Comparison of ENCODE assay signal across 8 cellular contexts in the genomic region with DNA sequence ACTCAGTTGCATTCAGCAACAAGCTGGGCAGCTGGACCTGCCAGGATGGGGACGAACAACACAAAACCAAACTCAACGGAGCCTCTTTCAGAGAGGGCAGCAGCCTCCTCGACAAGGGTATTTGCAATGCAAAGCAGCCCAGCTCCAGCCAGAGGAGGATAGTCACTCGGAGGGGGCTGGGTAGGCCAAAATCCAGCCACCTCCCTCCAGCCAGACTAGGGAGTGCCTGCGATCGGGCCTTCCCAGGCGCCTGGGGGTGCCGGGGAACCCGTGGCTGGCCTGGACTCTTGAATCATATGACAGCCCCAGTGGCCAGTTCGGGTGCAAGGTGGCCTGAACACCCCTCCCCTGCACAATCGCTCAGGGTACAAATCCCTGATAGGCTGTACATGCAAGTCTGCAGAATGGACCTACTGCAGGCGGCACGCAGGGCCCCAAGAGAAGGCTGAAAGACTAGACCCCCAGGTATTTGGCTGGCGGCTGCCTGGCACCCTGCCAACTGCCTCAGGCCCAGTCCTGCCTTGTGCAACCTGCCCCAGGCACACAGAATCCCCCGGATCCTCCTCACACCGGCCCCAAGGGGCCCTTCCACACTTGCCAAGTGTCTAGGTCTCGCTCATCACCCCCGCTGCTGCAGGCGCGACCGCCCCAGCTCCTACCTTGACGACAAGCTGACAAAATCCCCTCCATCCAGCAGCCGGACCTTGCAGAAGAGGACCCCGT. TPM values are rescaled to one million over a fixed set of nuclear protein-coding genes. Genes with fewer than 3 reads are reported as not detected.
DNase-seq lines count a peak whose midpoint lies in the region; TF ChIP-seq lines count a peak whose summit lies in the region.

No MANE protein-coding gene starts in this region.

- DNase-seq in GM03348 (ENCODE audit: low spot score) (peak; percentile 70), NB4 (ENCODE audit: low read depth) (peak; percentile 56), left ventricle myocardium inferior (peak; percentile 57)
- peak; percentile 59 for DNase-seq in activated naive CD8-positive, alpha-beta T cell treated with anti-CD3 and anti-CD28 coated beads for 36 hours
- DNase-seq in NK-92 treated with Interleukin-12 subunit alpha and Interleukin-12 subunit beta, amount 100 ng/mL, for 24 hours (lab: John Stamatoyannopoulos, UW): no peak
- no peak for DNase-seq in activated CD4-positive, CD25-positive, alpha-beta regulatory T cell (lab: John Stamatoyannopoulos, UW)

- H3K4me3 Mint-ChIP-seq in activated naive CD8-positive, alpha-beta T cell treated with anti-CD3 and anti-CD28 coated beads for 36 hours: peak overlapping the region; percentile 96

- H3K27me3 ChIP-seq in left ventricle myocardium inferior (ENCODE audit: low read depth) (no peaks in the 10 kb centered on the region), parathyroid adenoma (ENCODE audit: control insufficient read depth, insufficient read depth, low read length) (no peaks in the 10 kb centered on the region)

- H3K27ac ChIP-seq in 22Rv1 (peak overlapping the region; percentile 82), left ventricle myocardium inferior (replicated peaks) (peak overlapping the region; percentile 95), parathyroid adenoma (peak overlapping the region; percentile 83)

- H3K9ac ChIP-seq in parathyroid adenoma: peak overlapping the region; percentile 53

- peaks cover 89% of the 10 kb centered on the region for H3K4me1 ChIP-seq in left ventricle myocardium inferior
- peaks cover 10% of the 10 kb centered on the region for H3K4me1 ChIP-seq in parathyroid adenoma

- intact Hi-C loops in left ventricle myocardium inferior (cut with micrococcal nuclease): no loop called here

- H3K36me3 ChIP-seq in left ventricle myocardium inferior: no peaks in the 10 kb centered on the region
- no peaks in the 10 kb centered on the region for H3K36me3 ChIP-seq in parathyroid adenoma (ENCODE audit: control insufficient read depth, insufficient read depth, low read length)

- H3K36me3 Mint-ChIP-seq in activated naive CD8-positive, alpha-beta T cell treated with anti-CD3 and anti-CD28 coated beads for 36 hours: peaks cover 26% of the 10 kb centered on the region

- TF ChIP-seq POLR2A in NB4 (IDR thresholded peaks at IDR 0.05; ENCODE audit: extremely low read depth, insufficient read length): no peak

- H3K79me2 ChIP-seq in parathyroid adenoma: peaks cover 9% of the 10 kb centered on the region

- H3K27me3 Mint-ChIP-seq in activated naive CD8-positive, alpha-beta T cell treated with anti-CD3 and anti-CD28 coated beads for 36 hours: no peaks in the 10 kb centered on the region

- H3K9me3 Mint-ChIP-seq in activated naive CD8-positive, alpha-beta T cell treated with anti-CD3 and anti-CD28 coated beads for 36 hours: no peaks in the 10 kb centered on the region

- H3K9me3 ChIP-seq in left ventricle myocardium inferior (replicated peaks) (no peaks in the 10 kb centered on the region), parathyroid adenoma (ENCODE audit: control insufficient read depth, low read length) (no peaks in the 10 kb centered on the region)

- H3K4me2 ChIP-seq in parathyroid adenoma (ENCODE audit: low read length): peak overlapping the region; percentile 99

- TF ChIP-seq CTCF in 22Rv1 (IDR thresholded peaks at IDR 0.05) (no peak), NB4 (IDR thresholded peaks at IDR 0.05; ENCODE audit: low read depth, low read length) (no peak), left ventricle myocardium inferior (IDR thresholded peaks at IDR 0.05; ENCODE audit: borderline replicate concordance) (no peak), parathyroid adenoma (IDR thresholded peaks at IDR 0.05) (no peak)

- peak overlapping the region; percentile 46 for H2AFZ ChIP-seq in parathyroid adenoma

- H3K4me3 ChIP-seq in NB4 (ENCODE audit: low read depth, low read length) (peak overlapping the region; percentile 55), left ventricle myocardium inferior (peak overlapping the region; percentile 91), parathyroid adenoma (ENCODE audit: low read depth, low read length) (peak overlapping the region; percentile 78)

- H3K4me1 Mint-ChIP-seq in activated naive CD8-positive, alpha-beta T cell treated with anti-CD3 and anti-CD28 coated beads for 36 hours: peaks cover 54% of the 10 kb centered on the region

- H3K27ac Mint-ChIP-seq in activated naive CD8-positive, alpha-beta T cell treated with anti-CD3 and anti-CD28 coated beads for 36 hours: peak overlapping the region; percentile 95

RNA-seq across cellular contexts. Expression of a gene that starts 1.3 kb away (rescaled TPM):
- 10 to 100 TPM; 77.2 to 83.8 TPM for total RNA-seq in activated naive CD8-positive, alpha-beta T cell treated with anti-CD3 and anti-CD28 coated beads for 36 hours
- 20.7 TPM for total RNA-seq in left ventricle myocardium inferior

RNA-seq across cellular contexts. Expression of a gene that starts 41.8 kb away (rescaled TPM):
- 10 to 100 TPM; 55.4 to 57.6 TPM for total RNA-seq in activated naive CD8-positive, alpha-beta T cell treated with anti-CD3 and anti-CD28 coated beads for 36 hours
- total RNA-seq in left ventricle myocardium inferior: 14.0 TPM

RNA-seq across cellular contexts. Expression of a gene that starts 48.9 kb away (rescaled TPM):
- 1 to 10 TPM; 2.3 to 3.2 TPM for total RNA-seq in activated naive CD8-positive, alpha-beta T cell treated with anti-CD3 and anti-CD28 coated beads for 36 hours
- total RNA-seq in left ventricle myocardium inferior: 0.85 TPM

Comparison
In these comparisons a context has a peak if more than half of its experiments do, and no peak if none do; other contexts are left out.
1. DNase-seq: peak in GM03348 (single experiment), NB4 (single experiment), activated naive CD8-positive, alpha-beta T cell treated with anti-CD3 and anti-CD28 coated beads for 36 hours (single experiment) and left ventricle myocardium inferior (single experiment); none in NK-92 treated with Interleukin-12 subunit alpha and Interleukin-12 subunit beta, amount 100 ng/mL, for 24 hours (single experiment) and activated CD4-positive, CD25-positive, alpha-beta regulatory T cell (0 of 4).
2. Peak in every context shown above with its lines, with median percentiles within 50 percentile points of each other: H3K27ac ChIP-seq and H3K4me3 ChIP-seq.